ENCODE assay signal across 10 cellular contexts in the genomic region with DNA sequence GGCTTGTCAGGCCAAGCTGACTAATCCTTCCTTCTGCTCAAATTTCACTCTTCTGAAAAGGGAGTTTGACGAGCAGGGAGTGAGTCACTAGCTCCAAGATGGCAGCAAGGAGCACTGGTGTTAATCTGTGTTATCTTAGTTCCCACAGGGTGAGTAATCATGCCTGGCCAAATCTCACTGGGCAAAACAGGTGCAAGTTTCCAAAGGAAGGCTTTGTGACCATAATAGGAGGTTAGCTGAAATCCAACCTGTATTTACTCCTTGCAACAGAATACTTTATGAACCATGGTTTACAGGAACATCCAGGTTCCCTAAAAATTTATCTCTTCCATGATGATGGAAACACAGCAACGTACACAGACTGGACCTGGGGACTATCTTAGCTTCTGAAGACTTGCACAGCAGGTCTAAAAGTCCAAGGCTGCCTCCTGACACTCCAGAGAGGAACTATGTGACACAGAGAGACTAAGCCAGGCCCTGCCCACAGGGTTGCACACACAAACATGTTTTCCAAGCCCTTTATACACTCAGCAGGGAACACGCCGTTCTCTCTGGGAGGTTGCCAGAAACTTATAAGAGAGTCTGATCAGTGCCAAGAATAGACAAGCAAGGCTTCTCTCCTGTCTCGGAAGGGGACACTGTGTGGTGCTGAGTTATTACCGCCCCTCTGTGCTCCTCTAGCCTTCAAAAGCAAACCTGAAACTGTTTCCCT. TPM values are rescaled to one million over a fixed set of nuclear protein-coding genes. Genes with fewer than 3 reads are reported as not detected.
DNase-seq lines count a peak whose midpoint lies in the region; ATAC-seq and TF ChIP-seq lines count a peak whose summit lies in the region.
"Had no signal": no experiment of that assay in that cellular context is flagged by ENCODE, and none has a peak within 500 bp of the region (broad histone marks: within the 10 kb centered on the region; RNA-seq: fewer than 3 reads in every experiment).

No MANE protein-coding gene starts in this region.

- H3K27me3 ChIP-seq in sigmoid colon (no peaks in the 10 kb centered on the region), H9 (ENCODE audit: insufficient read depth, low read length) (no peaks in the 10 kb centered on the region)

- H2BK12ac ChIP-seq in H9 (ENCODE audit: insufficient read length, low read depth, low read length): no peak overlapping the region

- intact Hi-C loops in sigmoid colon (cut with DNase I): loop anchor here (1.0 to 10.0 kb wide), 3 partner anchors 33 to 225 kb away; a partner anchor contains a TSS

- H4K20me1 ChIP-seq in H9 (ENCODE audit: control insufficient read depth, insufficient read depth, insufficient read length): no peaks in the 10 kb centered on the region

- H3K23me2 ChIP-seq in H9 (ENCODE audit: insufficient read length, low read depth, low read length, poor library complexity, severe bottlenecking): no peaks in the 10 kb centered on the region

- no peak overlapping the region for H4K5ac ChIP-seq in H9 (ENCODE audit: insufficient read length, low read depth, low read length)

- H3T11ph ChIP-seq in H9 (ENCODE audit: low read length): no peak overlapping the region

- TF ChIP-seq CTCF in 22Rv1 (IDR thresholded peaks at IDR 0.05): no peak
- TF ChIP-seq CTCF in sigmoid colon (IDR thresholded peaks at IDR 0.05): no peak
- TF ChIP-seq CTCF in H9 (conservative IDR thresholded peaks at IDR 0.05): no peak

- H4K8ac ChIP-seq in H9 (replicated peaks; ENCODE audit: insufficient read length, low read depth, low read length): no peak overlapping the region

- no peaks in the 10 kb centered on the region for H3K36me3 ChIP-seq in sigmoid colon

- H3K27me3 Mint-ChIP-seq in activated T-helper 17 cell treated with anti-CD3 and anti-CD28 coated beads, Interleukin-2, amount 50 U/mL, for 72 hours: peaks cover 17% of the 10 kb centered on the region
- H3K27me3 Mint-ChIP-seq in H9 (ENCODE audit: low read depth): no peaks in the 10 kb centered on the region

- no peak for TF ChIP-seq RAD21 in Ishikawa (IDR thresholded peaks at IDR 0.05; ENCODE audit: low read depth)

- H3K14ac ChIP-seq in H9 (ENCODE audit: insufficient read depth, low read length): no peak overlapping the region

- no peaks in the 10 kb centered on the region for H3K9me3 ChIP-seq in sigmoid colon
- H3K9me3 ChIP-seq in H9 (ENCODE audit: control insufficient read depth, low read depth, low read length): no peaks in the 10 kb centered on the region

- no peak overlapping the region for H2BK15ac ChIP-seq in H9 (ENCODE audit: low read depth, low read length)

- H3K4me3 ChIP-seq in sigmoid colon: peak overlapping the region in 2 of 4 donors; percentile 5 to 13

- no peak overlapping the region for H3K4me2 ChIP-seq in H9 (ENCODE audit: insufficient read depth, insufficient read length, low read length)

- DNase-seq in hepatic stellate cell (ENCODE audit: low spot score) (peak; percentile 40), sigmoid colon (peak; percentile 99), H9 (no peak)
- no peak for DNase-seq in stimulated activated CD4-positive, alpha-beta T cell treated with anti-CD3 and anti-CD28 coated beads, Interleukin-4, amount 100 ng/mL, for 24 hours
- DNase-seq: DND-41 had no signal

- no peaks in the 10 kb centered on the region for H3K79me1 ChIP-seq in H9 (ENCODE audit: insufficient read depth, low read depth, low read length, poor library complexity, severe bottlenecking)

- H3K9me3 Mint-ChIP-seq in activated T-helper 17 cell treated with anti-CD3 and anti-CD28 coated beads, Interleukin-2, amount 50 U/mL, for 72 hours: peaks cover 3% of the 10 kb centered on the region
- H3K9me3 Mint-ChIP-seq in H9: no peaks in the 10 kb centered on the region

- no peak overlapping the region for H3K56ac ChIP-seq in H9 (ENCODE audit: insufficient read length, low read depth, low read length)

- TF ChIP-seq POLR2A in sigmoid colon (IDR thresholded peaks at IDR 0.05): peak; percentile 30 to 40

- H3K4me1 ChIP-seq in sigmoid colon (peaks cover 0 to 70% (median 60%) of the 10 kb centered on the region in 4 donors), H9 (ENCODE audit: insufficient read depth, low read length) (no peaks in the 10 kb centered on the region)

- no peaks in the 10 kb centered on the region for H3K36me3 Mint-ChIP-seq in activated T-helper 17 cell treated with anti-CD3 and anti-CD28 coated beads, Interleukin-2, amount 50 U/mL, for 72 hours (ENCODE audit: low read depth)
- H3K36me3 Mint-ChIP-seq in H9 (ENCODE audit: insufficient read depth in 1 of 3, low read depth in 3 of 3): no peaks in the 10 kb centered on the region

- no peak overlapping the region for H3K27ac Mint-ChIP-seq in activated T-helper 17 cell treated with anti-CD3 and anti-CD28 coated beads, Interleukin-2, amount 50 U/mL, for 72 hours
- H3K27ac Mint-ChIP-seq in H9: no peak overlapping the region

- H3K27ac ChIP-seq in 22Rv1: peak overlapping the region; percentile 97
- peak overlapping the region; percentile 100 for H3K27ac ChIP-seq in angular gyrus (ENCODE audit: low read depth, low read length)
- H3K27ac ChIP-seq in sigmoid colon: peak overlapping the region; percentile 89 to 95 (median 94)
- H3K27ac ChIP-seq in H9 (ENCODE audit: insufficient read length, low read depth, low read length): no peak overlapping the region

- no peak overlapping the region for H3K23ac ChIP-seq in H9 (ENCODE audit: insufficient read length, low read depth, low read length)

- H3K9ac ChIP-seq in H9 (ENCODE audit: extremely low read depth, insufficient read length, low read length): no peak overlapping the region

- H3K79me2 ChIP-seq in H9 (ENCODE audit: insufficient read depth, low read length): no peaks in the 10 kb centered on the region

- no peak overlapping the region for H2BK120ac ChIP-seq in H9 (ENCODE audit: low read depth, low read length, poor library complexity, severe bottlenecking)

- H2BK20ac ChIP-seq in H9 (ENCODE audit: low read depth, low read length, poor library complexity, severe bottlenecking): no peak overlapping the region

- no peaks in the 10 kb centered on the region for H3K4me1 Mint-ChIP-seq in activated T-helper 17 cell treated with anti-CD3 and anti-CD28 coated beads, Interleukin-2, amount 50 U/mL, for 72 hours
- peaks cover 8 to 11% of the 10 kb centered on the region in 2 experiments for H3K4me1 Mint-ChIP-seq in H9

- no peak for ATAC-seq in activated T-helper 17 cell treated with anti-CD3 and anti-CD28 coated beads, Interleukin-2, amount 50 U/mL, for 72 hours (replicated peaks)

- H2AFZ ChIP-seq in H9 (ENCODE audit: low read length): no peak overlapping the region

- H3K4ac ChIP-seq in H9 (ENCODE audit: low read depth, low read length): no peak overlapping the region

- no peak overlapping the region for H3K4me3 Mint-ChIP-seq in activated T-helper 17 cell treated with anti-CD3 and anti-CD28 coated beads, Interleukin-2, amount 50 U/mL, for 72 hours
- no peak overlapping the region for H3K4me3 Mint-ChIP-seq in H9

- no peak overlapping the region for H3K18ac ChIP-seq in H9 (ENCODE audit: insufficient read length, low read depth, low read length)

- H4K91ac ChIP-seq in H9 (ENCODE audit: insufficient read length, low read depth, low read length): no peak overlapping the region

- H2BK5ac ChIP-seq in H9 (ENCODE audit: insufficient read length, low read length): no peak overlapping the region

- 7 to 41% methylated on average over 6 of the region's 6 CpGs for WGBS in sigmoid colon, 2 donors
- WGBS in H9 (ENCODE audit: extremely low coverage, insufficient read length, low lambda C conversion rate): no CpG with 5 or more reads among the region's 6 CpGs

- no peak overlapping the region for H2AK5ac ChIP-seq in H9 (ENCODE audit: insufficient read length, low read length)

- TF ChIP-seq EP300 in Ishikawa (IDR thresholded peaks at IDR 0.05; ENCODE audit: borderline replicate concordance) (no peak), sigmoid colon (IDR thresholded peaks at IDR 0.05) (peak; percentile 97 to 99 (median 99))

TF ChIP-seq in Ishikawa, 13 proteins besides CTCF, POLR2A, EP300 and RAD21:
- TF ChIP-seq EGR1 (IDR thresholded peaks at IDR 0.05) (no peak), YY1 (IDR thresholded peaks at IDR 0.05; ENCODE audit: low read depth) (0 out of 2 replicates have a peak, but pooled peaks have one; percentile 43), NFIC (IDR thresholded peaks at IDR 0.05) (peak; percentile 51; the same call in 1 of the 2 replicates)

RNA-seq across cellular contexts. Expression of a gene that starts 46.3 kb away (rescaled TPM):
- total RNA-seq in sigmoid colon (1,000 to 10,000 TPM in 1 of 4 donors, 100 to 1,000 TPM in 3; 254 to 1,066 (median 595) TPM), H9 (2021) (not detected in 2 replicates)
- polyA plus RNA-seq in sigmoid colon: 100 to 1,000 TPM in 1 of 3 donors, 10 to 100 TPM in 2; 38.4 to 162 (median 48.0) TPM
- total RNA-seq in activated T-helper 17 cell treated with anti-CD3 and anti-CD28 coated beads, Interleukin-2, amount 50 U/mL, for 72 hours: not detected
- total RNA-seq: activated CD8-positive, alpha-beta memory T cell treated with anti-CD3 and anti-CD28 coated beads for 36 hours had no signal

Comparison
In these comparisons a context has a peak if more than half of its experiments do, and no peak if none do; other contexts are left out.
1. DNase-seq: peak in hepatic stellate cell (single experiment) and sigmoid colon (single experiment); none in stimulated activated CD4-positive, alpha-beta T cell treated with anti-CD3 and anti-CD28 coated beads, Interleukin-4, amount 100 ng/mL, for 24 hours (single experiment) and H9 (single experiment).
2. RNA of a gene that starts 46.3 kb away (total RNA-seq): 254 to 1,066 TPM in sigmoid colon; not detected in activated T-helper 17 cell treated with anti-CD3 and anti-CD28 coated beads, Interleukin-2, amount 50 U/mL, for 72 hours and not detected in H9; every median in the first group is over 100 times any median in the second.